Comparison of ENCODE assay signal across 31 cellular contexts in genomic region chr16:53870831-53871230, GRCh38.
"Had no signal": no experiment of that assay in that cellular context is flagged by ENCODE, and none has a peak within 500 bp of the region (broad histone marks: within the 10 kb centered on the region; RNA-seq: fewer than 3 reads in every experiment).

No MANE protein-coding gene starts in this region.

- H3K27ac Mint-ChIP-seq: naive B cell; naive thymus-derived CD8-positive, alpha-beta T cell; natural killer cell treated with Interleukin-12 subunit alpha and Interleukin-12 subunit beta and Interleukin-15 and Interleukin-18, amount 100 ng/mL, for 72 hours; nephron progenitor cell; progenitor cell of endocrine pancreas; stimulated activated memory B cell treated with anti-CD40 and anti-IgM and Interleukin-4, amounts not matched to agents 10 μg/mL and 1 μg/mL and 100 μg/mL, for 72 hours; stimulated activated naive CD8-positive, alpha-beta T cell treated with anti-CD3 and anti-CD28 coated beads, Interleukin-15, amount 100 ng/mL, for 72 hours; type B pancreatic cell had no signal

- H3K4me1 ChIP-seq: psoas muscle, testis, transverse colon, uterus had no signal

- H3K9me3 Mint-ChIP-seq: type B pancreatic cell had no signal

- FAIRE-seq: small intestine had no signal

- H3K9ac ChIP-seq: parathyroid adenoma had no signal

- H3K4me3 ChIP-seq: psoas muscle, sigmoid colon, suprapubic skin, testis, tibial artery, transverse colon, upper lobe of right lung, uterus had no signal

- H3K27ac ChIP-seq: neutrophil, parathyroid adenoma, psoas muscle, sigmoid colon, suprapubic skin, testis, tibial artery, transverse colon, upper lobe of right lung, uterus had no signal

- H3K27me3 Mint-ChIP-seq: naive B cell; naive thymus-derived CD8-positive, alpha-beta T cell; natural killer cell treated with Interleukin-12 subunit alpha and Interleukin-12 subunit beta and Interleukin-15 and Interleukin-18, amount 100 ng/mL, for 72 hours; progenitor cell of endocrine pancreas; stimulated activated memory B cell treated with anti-CD40 and anti-IgM and Interleukin-4, amounts not matched to agents 10 μg/mL and 1 μg/mL and 100 μg/mL, for 72 hours; stimulated activated naive CD8-positive, alpha-beta T cell treated with anti-CD3 and anti-CD28 coated beads, Interleukin-15, amount 100 ng/mL, for 72 hours; type B pancreatic cell had no signal

- H3K36me3 ChIP-seq: neutrophil, transverse colon, upper lobe of right lung, uterus had no signal

- H3K4me3 Mint-ChIP-seq: naive B cell; naive thymus-derived CD8-positive, alpha-beta T cell; natural killer cell treated with Interleukin-12 subunit alpha and Interleukin-12 subunit beta and Interleukin-15 and Interleukin-18, amount 100 ng/mL, for 72 hours; nephron progenitor cell; neural crest cell; stimulated activated memory B cell treated with anti-CD40 and anti-IgM and Interleukin-4, amounts not matched to agents 10 μg/mL and 1 μg/mL and 100 μg/mL, for 72 hours; stimulated activated naive CD8-positive, alpha-beta T cell treated with anti-CD3 and anti-CD28 coated beads, Interleukin-15, amount 100 ng/mL, for 72 hours; type B pancreatic cell had no signal

- H3K27me3 ChIP-seq: neutrophil, sigmoid colon, suprapubic skin, testis, tibial artery, transverse colon, upper lobe of right lung, uterus had no signal

- DNase-seq: naive B cell; naive thymus-derived CD8-positive, alpha-beta T cell; nephron progenitor cell; nucleus accumbens; posterior cingulate gyrus; psoas muscle; right cardiac atrium; sigmoid colon; small intestine; stimulated activated CD4-positive, alpha-beta T cell treated with anti-CD3 and anti-CD28 coated beads, Interleukin-15, amount 100 ng/mL, for 24 hours; stimulated activated CD4-positive, alpha-beta T cell treated with anti-CD3 and anti-CD28 coated beads, Interleukin-2, amount 100 ng/mL, for 24 hours; stimulated activated CD4-positive, alpha-beta T cell treated with anti-CD3 and anti-CD28 coated beads, Interleukin-2, amount 100 ng/mL, for 48 hours; stimulated activated CD4-positive, alpha-beta T cell treated with anti-CD3 and anti-CD28 coated beads, Interleukin-4, amount 100 ng/mL, for 24 hours; stimulated activated CD8-positive, alpha-beta memory T cell treated with anti-CD3 and anti-CD28 coated beads, Interleukin-4, amount 100 ng/mL, for 48 hours; stimulated activated naive CD4-positive, alpha-beta T cell; stimulated activated naive CD8-positive, alpha-beta T cell treated with anti-CD3 and anti-CD28 coated beads, Interleukin-15, amount 100 ng/mL, for 72 hours; stimulated activated naive CD8-positive, alpha-beta T cell treated with anti-CD3 and anti-CD28 coated beads, Interleukin-15, Interleukin-2, amounts not matched to agents 100 U/mL and 50 U/mL, for 24 hours; substantia nigra; testis; tibial artery; transverse colon; upper lobe of right lung; uterus had no signal

- ATAC-seq: naive thymus-derived CD8-positive, alpha-beta T cell; natural killer cell treated with Interleukin-12 subunit alpha and Interleukin-12 subunit beta and Interleukin-15 and Interleukin-18, amount 100 ng/mL, for 72 hours; psoas muscle; right cardiac atrium; stimulated activated memory B cell treated with anti-CD40 and anti-IgM and Interleukin-4, amounts not matched to agents 10 μg/mL and 1 μg/mL and 100 μg/mL, for 72 hours; stimulated activated naive CD8-positive, alpha-beta T cell treated with anti-CD3 and anti-CD28 coated beads, Interleukin-15, amount 100 ng/mL, for 72 hours; stimulated activated naive CD8-positive, alpha-beta T cell treated with anti-CD3 and anti-CD28 coated beads, Interleukin-15, Interleukin-2, amounts not matched to agents 100 U/mL and 50 U/mL, for 24 hours; upper lobe of right lung had no signal

- H2AFZ ChIP-seq: parathyroid adenoma had no signal

- H3K9me3 ChIP-seq: neutrophil, sigmoid colon, testis, tibial artery, upper lobe of right lung had no signal
